Comparison of ENCODE assay signal across 8 cellular contexts in genomic region chr7:28921822-28922221, GRCh38. TPM values are rescaled to one million over a fixed set of nuclear protein-coding genes. Genes with fewer than 3 reads are reported as not detected.
DNase-seq lines count a peak whose midpoint lies in the region; ATAC-seq lines count a peak whose summit lies in the region.

No MANE protein-coding gene starts in this region.

- no peaks in the 10 kb centered on the region for H3K9me3 Mint-ChIP-seq in activated naive CD4-positive, alpha-beta T cell treated with anti-CD3 and anti-CD28 coated beads, Interleukin-2, amount 50 U/mL, for 72 hours

- H3K36me3 Mint-ChIP-seq in activated naive CD4-positive, alpha-beta T cell treated with anti-CD3 and anti-CD28 coated beads, Interleukin-2, amount 50 U/mL, for 72 hours: no peaks in the 10 kb centered on the region

- intact Hi-C loops in head of caudate nucleus (cut with DNase I): loop anchor here (2.0 kb wide), 1 partner anchor 185 kb away; no protein-coding TSS in a partner anchor

- ATAC-seq in GM19463 (IDR thresholded peaks at IDR 0.05; ENCODE audit: unreplicated experiment): peak; percentile 75
- ATAC-seq in activated naive CD4-positive, alpha-beta T cell treated with anti-CD3 and anti-CD28 coated beads, Interleukin-2, amount 50 U/mL, for 72 hours: peak; percentile 68 to 77

- DNase-seq in DMS114 treated with DMSO at 0.1 percent for 48 hours (lab: John Stamatoyannopoulos, UW; ENCODE audit: unreplicated experiment) (peak; percentile 70), HPDE6-E6E7 (ENCODE audit: extremely low spot score) (peak; percentile 51), NCI-H748 treated with DMSO at 0.1 percent for 48 hours (lab: John Stamatoyannopoulos, UW) (peak; percentile 81), head of caudate nucleus (peak in 39 of 42 donors; percentile 5 to 88 (median 68)), pons (ENCODE audit: low spot score) (peak; percentile 89), T-helper 9 cell (no peak)
- peak in 1 of 2 donors; percentile 15 for DNase-seq in activated naive CD4-positive, alpha-beta T cell treated with anti-CD3 and anti-CD28 coated beads, Interleukin-2, amount 50 U/mL, for 72 hours (ENCODE audit: low spot score in 2 of 2)

- no peak overlapping the region for H3K27ac Mint-ChIP-seq in activated naive CD4-positive, alpha-beta T cell treated with anti-CD3 and anti-CD28 coated beads, Interleukin-2, amount 50 U/mL, for 72 hours

RNA-seq across cellular contexts. Expression of gene TRIL, which starts 36.3 kb away (rescaled TPM):
- total RNA-seq in activated naive CD4-positive, alpha-beta T cell treated with anti-CD3 and anti-CD28 coated beads, Interleukin-2, amount 50 U/mL, for 72 hours: under 1 TPM in 1 of 2 donors, not detected in 1; 0.10 TPM
